Comparison of ENCODE assay signal across 9 cellular contexts in the genomic region with DNA sequence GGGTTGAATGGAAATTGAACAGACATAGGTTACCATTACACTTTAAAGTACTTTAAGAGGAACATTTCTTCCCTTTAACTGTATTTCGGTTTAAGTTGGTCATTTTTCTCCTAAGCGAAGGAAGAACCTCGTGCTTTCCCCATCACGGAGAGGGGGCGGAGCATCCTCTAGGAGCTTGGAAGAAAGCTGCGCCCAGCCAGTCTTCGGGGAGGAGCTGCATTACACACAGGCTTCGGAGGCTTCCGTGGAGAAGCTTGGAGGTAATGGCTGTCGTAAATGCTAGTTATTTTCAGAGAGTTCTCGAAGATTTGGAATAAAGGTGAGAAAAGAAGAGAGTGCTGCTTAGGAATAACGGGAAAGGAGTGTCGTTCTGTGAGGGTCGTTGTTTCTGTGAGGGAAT. TPM values are rescaled to one million over a fixed set of nuclear protein-coding genes. Genes with fewer than 3 reads are reported as not detected.
DNase-seq lines count a peak whose midpoint lies in the region; ATAC-seq and TF ChIP-seq lines count a peak whose summit lies in the region.
"Had no signal": no experiment of that assay in that cellular context is flagged by ENCODE, and none has a peak within 500 bp of the region (broad histone marks: within the 10 kb centered on the region; RNA-seq: fewer than 3 reads in every experiment).

PWWP3B (plus strand) TSS at position 199 of the 400 bp plus-strand sequence. CDS start 37,128 bp downstream, outside the sequence.

- no peak for TF ChIP-seq CTCF in astrocyte of the spinal cord (IDR thresholded peaks at IDR 0.05; ENCODE audit: low read depth, low read length)

- no peaks in the 10 kb centered on the region for H3K27me3 Mint-ChIP-seq in stimulated activated memory B cell treated with anti-CD40 and anti-IgM and Interleukin-4, amounts not matched to agents 10 μg/mL and 1 μg/mL and 100 μg/mL, for 72 hours

- H3K4me1 Mint-ChIP-seq in stimulated activated memory B cell treated with anti-CD40 and anti-IgM and Interleukin-4, amounts not matched to agents 10 μg/mL and 1 μg/mL and 100 μg/mL, for 72 hours = no peaks in the 10 kb centered on the region

- no peaks in the 10 kb centered on the region for H3K36me3 Mint-ChIP-seq in stimulated activated memory B cell treated with anti-CD40 and anti-IgM and Interleukin-4, amounts not matched to agents 10 μg/mL and 1 μg/mL and 100 μg/mL, for 72 hours

- H3K4me3 ChIP-seq in astrocyte of the spinal cord (ENCODE audit: low read depth, low read length) = peak within 1 kb of the TSS; percentile 47
- peak within 1 kb of the TSS; percentile 38 for H3K4me3 ChIP-seq in skeletal muscle cell (ENCODE audit: low read depth, low read length)

- in situ Hi-C loops in astrocyte of the spinal cord (cut with HindIII; ENCODE audit: low sequenced_read_pairs) = no loop called here

- no peak within 1 kb of the TSS for H3K4me3 Mint-ChIP-seq in stimulated activated memory B cell treated with anti-CD40 and anti-IgM and Interleukin-4, amounts not matched to agents 10 μg/mL and 1 μg/mL and 100 μg/mL, for 72 hours

- DNase-seq in HT1080 (ENCODE audit: low read depth) (peak; percentile 34), astrocyte of the spinal cord (ENCODE audit: low read depth, low spot score) (peak; percentile 71), iPS-NIHi7 (ENCODE audit: extremely low spot score) (peak; percentile 42), skeletal muscle cell (ENCODE audit: low read depth) (no peak), CD1c-positive myeloid dendritic cell (ENCODE audit: extremely low spot score) (no peak)
- no peak for DNase-seq in stimulated activated CD4-positive, alpha-beta T cell treated with anti-CD3 and anti-CD28 coated beads, Interleukin-1b, Interleukin-23, amount 100 ng/mL, for 48 hours
- DNase-seq: SHP77 had no signal

- H3K27ac Mint-ChIP-seq in stimulated activated memory B cell treated with anti-CD40 and anti-IgM and Interleukin-4, amounts not matched to agents 10 μg/mL and 1 μg/mL and 100 μg/mL, for 72 hours = no peak within 1 kb of the TSS

- H3K9me3 Mint-ChIP-seq in stimulated activated memory B cell treated with anti-CD40 and anti-IgM and Interleukin-4, amounts not matched to agents 10 μg/mL and 1 μg/mL and 100 μg/mL, for 72 hours = no peaks in the 10 kb centered on the region

- ATAC-seq in stimulated activated memory B cell treated with anti-CD40 and anti-IgM and Interleukin-4, amounts not matched to agents 10 μg/mL and 1 μg/mL and 100 μg/mL, for 72 hours = no peak
- no peak for ATAC-seq in HG03039 (IDR thresholded peaks at IDR 0.05; ENCODE audit: unreplicated experiment)

RNA-seq across cellular contexts. Expression of gene PWWP3B, which starts in this region (rescaled TPM):
- total RNA-seq in HT1080 (2014; rRNA removed; shearing (Covaris generic)) = 2.3 TPM in 2 replicates
- 1.1 and 1.2 TPM in 2 replicates for polyA plus RNA-seq in HT1080 (2015; cell fraction: cytosol; rRNA removed)
- polyA plus RNA-seq in HT1080 (2015; cell fraction: nucleus; rRNA removed) = 2.7 and 2.8 TPM in 2 replicates

Comparison
In these comparisons a context has a peak if more than half of its experiments do, and no peak if none do; other contexts are left out.
1. DNase-seq: peak in HT1080 (single experiment), astrocyte of the spinal cord (single experiment) and iPS-NIHi7 (single experiment); none in skeletal muscle cell (single experiment), stimulated activated CD4-positive, alpha-beta T cell treated with anti-CD3 and anti-CD28 coated beads, Interleukin-1b, Interleukin-23, amount 100 ng/mL, for 48 hours (single experiment) and CD1c-positive myeloid dendritic cell (single experiment).